In genomic region chr4:46370531-46370930, GRCh38 we compare ENCODE assay signal across 19 cellular contexts. TPM values are rescaled to one million over a fixed set of nuclear protein-coding genes. Genes with fewer than 3 reads are reported as not detected.
DNase-seq lines count a peak whose midpoint lies in the region; TF ChIP-seq lines count a peak whose summit lies in the region.
"Had no signal": no experiment of that assay in that cellular context is flagged by ENCODE, and none has a peak within 500 bp of the region (broad histone marks: within the 10 kb centered on the region; RNA-seq: fewer than 3 reads in every experiment).

No MANE protein-coding gene starts in this region.

- H3K27me3 Mint-ChIP-seq in activated CD4-positive, alpha-beta T cell treated with anti-CD3 and anti-CD28 coated beads, Interleukin-2, amount 10 ng/mL, durations not matched to agents 24 days and 14 days = no peaks in the 10 kb centered on the region
- H3K27me3 Mint-ChIP-seq: CD4-positive, alpha-beta T cell; CD8-positive, alpha-beta memory T cell had no signal

- no peaks in the 10 kb centered on the region for H3K36me3 Mint-ChIP-seq in activated CD4-positive, alpha-beta T cell treated with anti-CD3 and anti-CD28 coated beads, Interleukin-2, amount 10 ng/mL, durations not matched to agents 24 days and 14 days (ENCODE audit: low read depth)
- H3K36me3 Mint-ChIP-seq: CD14-positive monocyte; CD8-positive, alpha-beta memory T cell had no signal

- no peak for TF ChIP-seq CTCF in dorsolateral prefrontal cortex (IDR thresholded peaks at IDR 0.05 in 54 of 56, conservative IDR thresholded peaks at IDR 0.05 in 2 of 56; ENCODE audit: low read depth in 1 of 56, partially characterized antibody in 56 of 56)

- H3K27ac ChIP-seq in dorsolateral prefrontal cortex = peak overlapping the region in 30 of 59 donors; percentile 3 to 77 (median 38)
- H3K27ac ChIP-seq: 22Rv1; BLaER1 treated with 17β-estradiol and CSF1 and Interleukin-3, amounts not matched to agents 10 nM and 100 nM; GM23248 had no signal

- no peak overlapping the region for H3K4me3 Mint-ChIP-seq in activated CD4-positive, alpha-beta T cell treated with anti-CD3 and anti-CD28 coated beads, Interleukin-2, amount 10 ng/mL, durations not matched to agents 24 days and 14 days
- H3K4me3 Mint-ChIP-seq: CD14-positive monocyte; CD4-positive, alpha-beta T cell; CD8-positive, alpha-beta memory T cell had no signal

- H3K27ac Mint-ChIP-seq in activated CD4-positive, alpha-beta T cell treated with anti-CD3 and anti-CD28 coated beads, Interleukin-2, amount 10 ng/mL, durations not matched to agents 24 days and 14 days = no peak overlapping the region
- H3K27ac Mint-ChIP-seq: CD14-positive monocyte; CD4-positive, alpha-beta T cell; CD8-positive, alpha-beta memory T cell had no signal

- no peaks in the 10 kb centered on the region for H3K4me1 Mint-ChIP-seq in activated CD4-positive, alpha-beta T cell treated with anti-CD3 and anti-CD28 coated beads, Interleukin-2, amount 10 ng/mL, durations not matched to agents 24 days and 14 days
- H3K4me1 Mint-ChIP-seq: CD14-positive monocyte; CD8-positive, alpha-beta memory T cell had no signal

- H3K27me3 ChIP-seq in dorsolateral prefrontal cortex = no peaks in the 10 kb centered on the region
- H3K27me3 ChIP-seq: BE2C; BLaER1 treated with 17β-estradiol and CSF1 and Interleukin-3, amounts not matched to agents 10 nM and 100 nM had no signal

- DNase-seq in Ammon's horn (ENCODE audit: low spot score) (peak; percentile 41), dorsolateral prefrontal cortex (no peak), midbrain (lab: John Stamatoyannopoulos, UW) (peak; percentile 36), GM19240 (ENCODE audit: insufficient read length, low spot score) (no peak), NCI-H510A (lab: John Stamatoyannopoulos, UW) (no peak)
- no peak for DNase-seq in activated CD4-positive, alpha-beta T cell treated with anti-CD3 and anti-CD28 coated beads, Interleukin-2, amount 10 ng/mL, durations not matched to agents 24 days and 14 days
- DNase-seq: BE2C; CD4-positive, alpha-beta T cell; CD8-positive, alpha-beta memory T cell; DMS 273 treated with DMSO at 0.1 percent for 48 hours; DMS79; EL; GF-D8; GM23248; H7; HCEC 1CT had no signal

- no peaks in the 10 kb centered on the region for H3K9me3 Mint-ChIP-seq in activated CD4-positive, alpha-beta T cell treated with anti-CD3 and anti-CD28 coated beads, Interleukin-2, amount 10 ng/mL, durations not matched to agents 24 days and 14 days
- H3K9me3 Mint-ChIP-seq: CD14-positive monocyte had no signal

- H3K4me3 ChIP-seq in dorsolateral prefrontal cortex = no peak overlapping the region
- H3K4me3 ChIP-seq: BLaER1 treated with 17β-estradiol and CSF1 and Interleukin-3, amounts not matched to agents 10 nM and 100 nM; GM23248 had no signal

- intact Hi-C loops in dorsolateral prefrontal cortex (cut with DNase I) = no loop called here
- intact Hi-C loops in activated CD4-positive, alpha-beta T cell treated with anti-CD3 and anti-CD28 coated beads, Interleukin-2, amount 10 ng/mL, durations not matched to agents 24 days and 14 days (cut with micrococcal nuclease) = no loop called here

RNA-seq across cellular contexts. Expression of gene GABRA2, which starts 19.4 kb away (rescaled TPM):
- 100 to 1,000 TPM in 107 of 120 experiments, 10 to 100 TPM in 13; 50.1 to 214 (median 133) TPM for total RNA-seq in dorsolateral prefrontal cortex
- not detected in 2 replicates for total RNA-seq in activated CD4-positive, alpha-beta T cell treated with anti-CD3 and anti-CD28 coated beads, Interleukin-2, amount 10 ng/mL, durations not matched to agents 24 days and 14 days
- total RNA-seq: CD4-positive, alpha-beta T cell; CD8-positive, alpha-beta memory T cell; GM23248 had no signal

Comparison
In these comparisons a context has a peak if more than half of its experiments do, and no peak if none do; other contexts are left out.
1. DNase-seq: peak in Ammon's horn (single experiment) and midbrain (single experiment); none in dorsolateral prefrontal cortex (0 of 10), activated CD4-positive, alpha-beta T cell treated with anti-CD3 and anti-CD28 coated beads, Interleukin-2, amount 10 ng/mL, durations not matched to agents 24 days and 14 days (single experiment), GM19240 (single experiment) and NCI-H510A (single experiment).
2. RNA of gene GABRA2, which starts 19.4 kb away (total RNA-seq): 50.1 to 214 TPM in dorsolateral prefrontal cortex; not detected in activated CD4-positive, alpha-beta T cell treated with anti-CD3 and anti-CD28 coated beads, Interleukin-2, amount 10 ng/mL, durations not matched to agents 24 days and 14 days; every median in the first group is over 10 times any median in the second.